ENCODE assay signal across 8 cellular contexts in genomic region chr11:61336171-61336935, GRCh38. TPM values are rescaled to one million over a fixed set of nuclear protein-coding genes. Genes with fewer than 3 reads are reported as not detected.
DNase-seq lines count a peak whose midpoint lies in the region; ATAC-seq and TF ChIP-seq lines count a peak whose summit lies in the region.

No MANE protein-coding gene starts in this region.

- intact Hi-C loops in right cardiac atrium (cut with DNase I) = loop anchor here (2.0 to 5.0 kb wide), 2 partner anchors 46 to 48 kb away; no protein-coding TSS in a partner anchor

- ATAC-seq in HG02870 (IDR thresholded peaks at IDR 0.05; ENCODE audit: unreplicated experiment) (peak; percentile 46), right cardiac atrium (peak; percentile 46 to 63), GM18517 (IDR thresholded peaks at IDR 0.05; ENCODE audit: unreplicated experiment) (no peak)

- TF ChIP-seq CTCF in GM10266 (IDR thresholded peaks at IDR 0.05; ENCODE audit: control insufficient read depth, insufficient read depth, low read depth, missing control alignments) = peak; percentile 99

- H3K27me3 ChIP-seq in right cardiac atrium (ENCODE audit: control insufficient read depth, insufficient read depth) = no peaks in the 10 kb centered on the region

- DNase-seq in GM10266 (ENCODE audit: extremely low spot score) (peak; percentile 89), NCI-H187 treated with DMSO at 0.1 percent for 48 hours (lab: John Stamatoyannopoulos, UW) (peak; percentile 8), T-helper 22 cell (ENCODE audit: low read depth) (peak; percentile 55), anterior cingulate cortex (lab: John Stamatoyannopoulos, UW) (peak in 47 of 58 donors; percentile 8 to 72 (median 31)), right cardiac atrium (peak; percentile 75 to 91 (median 90)), retina (peak; percentile 89)

- no peaks in the 10 kb centered on the region for H3K9me3 ChIP-seq in right cardiac atrium (ENCODE audit: control insufficient read depth, low read length)

- no peak overlapping the region for H3K4me3 ChIP-seq in right cardiac atrium (ENCODE audit: low read length)

- no peak overlapping the region for H3K27ac ChIP-seq in right cardiac atrium (ENCODE audit: low read length)

- 32% methylated on average over 8 of the region's 8 CpGs for WGBS in right cardiac atrium

- H3K4me1 ChIP-seq in right cardiac atrium (ENCODE audit: control insufficient read depth, insufficient read depth, low read length) = peaks cover 2% of the 10 kb centered on the region

RNA-seq across cellular contexts. Expression of gene TKFC, which starts 3.3 kb away (rescaled TPM):
- 10 to 100 TPM; 12.7 to 19.0 (median 16.7) TPM for total RNA-seq in right cardiac atrium
- polyA plus RNA-seq in right cardiac atrium = 15.7 TPM

RNA-seq across cellular contexts. Expression of gene DDB1, which starts 3.4 kb away (rescaled TPM):
- 100 to 1,000 TPM; 126 to 132 (median 130) TPM for total RNA-seq in right cardiac atrium
- 103 TPM for polyA plus RNA-seq in right cardiac atrium

RNA-seq across cellular contexts. Expression of gene CYB561A3, which starts 25.3 kb away (rescaled TPM):
- 10 to 100 TPM; 15.0 to 18.5 (median 17.9) TPM for total RNA-seq in right cardiac atrium
- 11.6 TPM for polyA plus RNA-seq in right cardiac atrium

RNA-seq across cellular contexts. Expression of gene TMEM138, which starts 25.8 kb away (rescaled TPM):
- total RNA-seq in right cardiac atrium = 10 to 100 TPM; 24.0 to 27.4 (median 26.9) TPM
- polyA plus RNA-seq in right cardiac atrium = 23.9 TPM

RNA-seq across cellular contexts. Expression of gene VWCE, which starts 41.2 kb away (rescaled TPM):
- total RNA-seq in right cardiac atrium = 1 to 10 TPM in 3 of 4 donors, under 1 TPM in 1; 0.97 to 2.2 (median 1.3) TPM
- polyA plus RNA-seq in right cardiac atrium = 0.70 TPM

Comparison
In these comparisons a context has a peak if more than half of its experiments do, and no peak if none do; other contexts are left out.
1. DNase-seq: peak in every context shown above with its lines; median percentile 90 in right cardiac atrium; 89 in GM10266; 89 in retina; 55 in T-helper 22 cell; 31 in anterior cingulate cortex; 8 in NCI-H187 treated with DMSO at 0.1 percent for 48 hours.